In the genomic region with DNA sequence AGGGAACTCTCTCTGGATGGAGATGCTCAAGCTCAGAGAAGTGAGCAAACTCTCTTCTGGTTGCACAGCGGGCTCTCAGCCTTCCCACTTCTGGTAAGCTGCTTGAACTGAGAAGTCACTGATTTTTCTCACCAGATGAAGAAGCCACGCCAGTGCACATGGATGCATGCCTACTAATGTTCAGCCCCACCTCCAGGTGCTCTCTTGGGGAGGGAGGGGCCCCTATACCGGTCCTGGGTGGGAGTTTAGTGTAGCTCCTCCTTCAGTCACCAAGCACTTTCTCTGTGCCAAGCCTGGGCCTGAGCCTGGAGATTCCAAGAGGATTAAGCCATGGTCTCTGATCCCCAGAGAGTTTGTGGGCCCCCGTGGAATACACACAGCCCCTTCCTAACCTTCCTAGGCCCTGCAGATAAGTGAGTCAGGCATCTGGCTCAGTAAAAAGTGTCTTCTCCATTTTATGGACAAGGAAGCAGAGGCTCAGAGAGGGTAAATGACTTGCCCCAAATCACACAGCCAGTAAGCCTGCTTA, we compare ENCODE assay signal across 13 cellular contexts.
A peak's percentile ranks its signal among the peaks of the same experiment; 100 is the strongest.
DNase-seq lines count a peak whose midpoint lies in the region; ATAC-seq and TF ChIP-seq lines count a peak whose summit lies in the region.
"Had no signal": no experiment of that assay in that cellular context is flagged by ENCODE, and none has a peak within 500 bp of the region (broad histone marks: within the 10 kb centered on the region; RNA-seq: fewer than 3 reads in every experiment).

No MANE protein-coding gene starts in this region.

- H3K4me1 Mint-ChIP-seq in CD14-positive monocyte (peaks cover 5% of the 10 kb centered on the region), GM23338 (peaks cover 60% of the 10 kb centered on the region)

- H3K9ac ChIP-seq in mesendoderm (ENCODE audit: low read length) = peak overlapping the region; percentile 23

- H3K27me3 ChIP-seq in GM23338 (ENCODE audit: insufficient read depth) (no peaks in the 10 kb centered on the region), mesendoderm (ENCODE audit: insufficient read depth, low read length, poor library complexity) (no peaks in the 10 kb centered on the region), sigmoid colon (peaks cover 0 to 11% (median 2%) of the 10 kb centered on the region in 3 donors)

- peak overlapping the region; percentile 65 for H2AK5ac ChIP-seq in mesendoderm (ENCODE audit: low read length)

- H3K4ac ChIP-seq in mesendoderm (ENCODE audit: low read depth, low read length) = peak overlapping the region; percentile 17

- ATAC-seq in GM23338 (no peak), HG02840 (IDR thresholded peaks at IDR 0.05; ENCODE audit: low FRiP score, unreplicated experiment) (no peak), Right ventricle myocardium superior (ENCODE audit: poor library complexity) (no peak)
- ATAC-seq: HCT116 had no signal

- no peaks in the 10 kb centered on the region for H3K79me1 ChIP-seq in mesendoderm (ENCODE audit: low read length)

- H3K4me3 Mint-ChIP-seq in CD14-positive monocyte = no peak overlapping the region
- H3K4me3 Mint-ChIP-seq in GM23338 = no peak overlapping the region

- H3K27ac ChIP-seq in GM23338 (ENCODE audit: low read depth) (no peak overlapping the region), mesendoderm (ENCODE audit: low read depth, low read length) (peak overlapping the region; percentile 27), sigmoid colon (no peak overlapping the region)

- peak overlapping the region; percentile 15 for H3K18ac ChIP-seq in mesendoderm (ENCODE audit: low read length)

- peaks cover 0 to 2% (median 0%) of the 10 kb centered on the region in 7 donors for H3K9me3 Mint-ChIP-seq in CD14-positive monocyte
- H3K9me3 Mint-ChIP-seq in GM23338 = no peaks in the 10 kb centered on the region; the same call in 2 of the 3 replicates

- peak overlapping the region; percentile 75 for H2BK5ac ChIP-seq in mesendoderm (ENCODE audit: low read length)

- peak; percentile 3 for DNase-seq in CD14-positive monocyte (ENCODE audit: low spot score)
- no peak for DNase-seq in GM23338 (ENCODE audit: low spot score)
- peak; percentile 51 for DNase-seq in mesendoderm
- peak; percentile 58 for DNase-seq in sigmoid colon
- DNase-seq in HCEC 1CT = no peak
- DNase-seq in retina = no peak
- no peak for DNase-seq in Right ventricle myocardium superior
- DNase-seq: Calu3, DMS79, IMR-90, KBM-7 had no signal

- H3K27ac Mint-ChIP-seq in CD14-positive monocyte (no peak overlapping the region), GM23338 (no peak overlapping the region)

- peak overlapping the region; percentile 7; the same call in 1 of the 2 replicates for H2AFZ ChIP-seq in GM23338

- H3F3A ChIP-seq in GM23338 (replicated peaks; ENCODE audit: low read depth) = no peaks in the 10 kb centered on the region

- no CpG with 5 or more reads among the region's 4 CpGs for WGBS in mesendoderm (ENCODE audit: extremely low coverage, insufficient coverage, low lambda C conversion rate)
- WGBS in sigmoid colon, 2 donors = 55 to 62% methylated on average over 4 of the region's 4 CpGs

- H4K5ac ChIP-seq in mesendoderm (ENCODE audit: low read length) = peak overlapping the region; percentile 27

- H3K4me3 ChIP-seq in GM23338 = no peak overlapping the region
- H3K4me3 ChIP-seq in mesendoderm (ENCODE audit: low read length) = no peak overlapping the region
- no peak overlapping the region for H3K4me3 ChIP-seq in sigmoid colon

- H3K4me1 ChIP-seq in GM23338 (ENCODE audit: insufficient read depth) (peaks cover 36% of the 10 kb centered on the region), mesendoderm (ENCODE audit: control insufficient read depth, low read depth, low read length) (peaks cover 13% of the 10 kb centered on the region), sigmoid colon (no peaks in the 10 kb centered on the region)

- H3K27me3 Mint-ChIP-seq in CD14-positive monocyte (ENCODE audit: low read depth in 3 of 3) (peaks cover 7 to 17% (median 8%) of the 10 kb centered on the region in 3 donors), GM23338 (ENCODE audit: insufficient read depth, low read depth, poor library complexity) (peaks cover 2% of the 10 kb centered on the region)

- no peaks in the 10 kb centered on the region for H3K36me3 Mint-ChIP-seq in CD14-positive monocyte
- no peaks in the 10 kb centered on the region for H3K36me3 Mint-ChIP-seq in GM23338 (ENCODE audit: low read depth)

- peak overlapping the region; percentile 62 for H2BK120ac ChIP-seq in mesendoderm (ENCODE audit: low read depth, low read length)

- H4K8ac ChIP-seq in mesendoderm (ENCODE audit: low read depth, low read length) = no peak overlapping the region

- H3K4me2 ChIP-seq in GM23338 = no peak overlapping the region
- no peak overlapping the region for H3K4me2 ChIP-seq in mesendoderm (ENCODE audit: low read length)

- no peak overlapping the region for H3K23ac ChIP-seq in mesendoderm (ENCODE audit: low read length)

- H4K20me1 ChIP-seq in GM23338 (replicated peaks; ENCODE audit: insufficient read depth) = no peaks in the 10 kb centered on the region

- H2BK15ac ChIP-seq in mesendoderm (replicated peaks; ENCODE audit: low read depth) = no peak overlapping the region

- peak overlapping the region; percentile 71 for H3K56ac ChIP-seq in mesendoderm (ENCODE audit: low read length)

- no peaks in the 10 kb centered on the region for H3K9me2 ChIP-seq in GM23338 (ENCODE audit: insufficient read depth)

- intact Hi-C loops in CD14-positive monocyte (cut with micrococcal nuclease) (no loop called here), sigmoid colon (cut with DNase I) (no loop called here), Right ventricle myocardium superior (cut with DNase I) (no loop called here)

- TF ChIP-seq EP300 in sigmoid colon (IDR thresholded peaks at IDR 0.05) = no peak

- TF ChIP-seq CTCF in CD14-positive monocyte (IDR thresholded peaks at IDR 0.05) = no peak
- no peak for TF ChIP-seq CTCF in GM23338 (conservative IDR thresholded peaks at IDR 0.05; ENCODE audit: low read depth in 2 of 2)
- TF ChIP-seq CTCF in sigmoid colon (IDR thresholded peaks at IDR 0.05) = no peak

- no peaks in the 10 kb centered on the region for H3K9me3 ChIP-seq in sigmoid colon

- no peaks in the 10 kb centered on the region for H3K79me2 ChIP-seq in GM23338 (replicated peaks; ENCODE audit: insufficient read depth)
- no peaks in the 10 kb centered on the region for H3K79me2 ChIP-seq in mesendoderm (ENCODE audit: control insufficient read depth, insufficient read depth, low read length)

- H3K36me3 ChIP-seq in GM23338 (ENCODE audit: insufficient read depth) = no peaks in the 10 kb centered on the region
- no peaks in the 10 kb centered on the region for H3K36me3 ChIP-seq in mesendoderm (ENCODE audit: control insufficient read depth, insufficient read depth, low read length)
- no peaks in the 10 kb centered on the region for H3K36me3 ChIP-seq in sigmoid colon

- no peak for TF ChIP-seq POLR2A in sigmoid colon (IDR thresholded peaks at IDR 0.05)

TF ChIP-seq in GM23338, 12 proteins besides CTCF, POLR2A, EP300 and RAD21 (continues in another document):
- TF ChIP-seq ZNF331 (CRISPR knock-in tag; IDR thresholded peaks at IDR 0.05; ENCODE audit: low read depth) = no peak
- TF ChIP-seq, protein P1, sequence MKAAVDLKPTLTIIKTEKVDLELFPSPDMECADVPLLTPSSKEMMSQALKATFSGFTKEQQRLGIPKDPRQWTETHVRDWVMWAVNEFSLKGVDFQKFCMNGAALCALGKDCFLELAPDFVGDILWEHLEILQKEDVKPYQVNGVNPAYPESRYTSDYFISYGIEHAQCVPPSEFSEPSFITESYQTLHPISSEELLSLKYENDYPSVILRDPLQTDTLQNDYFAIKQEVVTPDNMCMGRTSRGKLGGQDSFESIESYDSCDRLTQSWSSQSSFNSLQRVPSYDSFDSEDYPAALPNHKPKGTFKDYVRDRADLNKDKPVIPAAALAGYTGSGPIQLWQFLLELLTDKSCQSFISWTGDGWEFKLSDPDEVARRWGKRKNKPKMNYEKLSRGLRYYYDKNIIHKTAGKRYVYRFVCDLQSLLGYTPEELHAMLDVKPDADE (IDR thresholded peaks at IDR 0.05) = no peak
- TF ChIP-seq STAT1 (IDR thresholded peaks at IDR 0.05; ENCODE audit: unreplicated experiment) = no peak
- TF ChIP-seq EZH2 (IDR thresholded peaks at IDR 0.05; ENCODE audit: low read depth, unreplicated experiment) = no peak
- no peak for TF ChIP-seq EZH2phosphoT487 (IDR thresholded peaks at IDR 0.05; ENCODE audit: unreplicated experiment)
- no peak for TF ChIP-seq ZNF114 (CRISPR knock-in tag; IDR thresholded peaks at IDR 0.05)
- TF ChIP-seq POLR2AphosphoS5 (IDR thresholded peaks at IDR 0.05; ENCODE audit: low read depth) = no peak
- TF ChIP-seq NANOG (IDR thresholded peaks at IDR 0.05; ENCODE audit: borderline replicate concordance) = no peak
- no peak for TF ChIP-seq CREB1 (CRISPR knock-in tag; IDR thresholded peaks at IDR 0.05; ENCODE audit: low read depth)
- TF ChIP-seq JUNB (IDR thresholded peaks at IDR 0.05; ENCODE audit: unreplicated experiment) = no peak
- TF ChIP-seq, protein P2, sequence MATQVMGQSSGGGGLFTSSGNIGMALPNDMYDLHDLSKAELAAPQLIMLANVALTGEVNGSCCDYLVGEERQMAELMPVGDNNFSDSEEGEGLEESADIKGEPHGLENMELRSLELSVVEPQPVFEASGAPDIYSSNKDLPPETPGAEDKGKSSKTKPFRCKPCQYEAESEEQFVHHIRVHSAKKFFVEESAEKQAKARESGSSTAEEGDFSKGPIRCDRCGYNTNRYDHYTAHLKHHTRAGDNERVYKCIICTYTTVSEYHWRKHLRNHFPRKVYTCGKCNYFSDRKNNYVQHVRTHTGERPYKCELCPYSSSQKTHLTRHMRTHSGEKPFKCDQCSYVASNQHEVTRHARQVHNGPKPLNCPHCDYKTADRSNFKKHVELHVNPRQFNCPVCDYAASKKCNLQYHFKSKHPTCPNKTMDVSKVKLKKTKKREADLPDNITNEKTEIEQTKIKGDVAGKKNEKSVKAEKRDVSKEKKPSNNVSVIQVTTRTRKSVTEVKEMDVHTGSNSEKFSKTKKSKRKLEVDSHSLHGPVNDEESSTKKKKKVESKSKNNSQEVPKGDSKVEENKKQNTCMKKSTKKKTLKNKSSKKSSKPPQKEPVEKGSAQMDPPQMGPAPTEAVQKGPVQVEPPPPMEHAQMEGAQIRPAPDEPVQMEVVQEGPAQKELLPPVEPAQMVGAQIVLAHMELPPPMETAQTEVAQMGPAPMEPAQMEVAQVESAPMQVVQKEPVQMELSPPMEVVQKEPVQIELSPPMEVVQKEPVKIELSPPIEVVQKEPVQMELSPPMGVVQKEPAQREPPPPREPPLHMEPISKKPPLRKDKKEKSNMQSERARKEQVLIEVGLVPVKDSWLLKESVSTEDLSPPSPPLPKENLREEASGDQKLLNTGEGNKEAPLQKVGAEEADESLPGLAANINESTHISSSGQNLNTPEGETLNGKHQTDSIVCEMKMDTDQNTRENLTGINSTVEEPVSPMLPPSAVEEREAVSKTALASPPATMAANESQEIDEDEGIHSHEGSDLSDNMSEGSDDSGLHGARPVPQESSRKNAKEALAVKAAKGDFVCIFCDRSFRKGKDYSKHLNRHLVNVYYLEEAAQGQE (IDR thresholded peaks at IDR 0.05; ENCODE audit: unreplicated experiment) = no peak

Comparison
In these comparisons a context has a peak if more than half of its experiments do, and no peak if none do; other contexts are left out.
1. DNase-seq: peak in CD14-positive monocyte (single experiment), mesendoderm (single experiment) and sigmoid colon (single experiment); none in GM23338 (single experiment), HCEC 1CT (single experiment), retina (single experiment) and Right ventricle myocardium superior (single experiment).